Comparison of ENCODE assay signal across 10 cellular contexts in the genomic region with DNA sequence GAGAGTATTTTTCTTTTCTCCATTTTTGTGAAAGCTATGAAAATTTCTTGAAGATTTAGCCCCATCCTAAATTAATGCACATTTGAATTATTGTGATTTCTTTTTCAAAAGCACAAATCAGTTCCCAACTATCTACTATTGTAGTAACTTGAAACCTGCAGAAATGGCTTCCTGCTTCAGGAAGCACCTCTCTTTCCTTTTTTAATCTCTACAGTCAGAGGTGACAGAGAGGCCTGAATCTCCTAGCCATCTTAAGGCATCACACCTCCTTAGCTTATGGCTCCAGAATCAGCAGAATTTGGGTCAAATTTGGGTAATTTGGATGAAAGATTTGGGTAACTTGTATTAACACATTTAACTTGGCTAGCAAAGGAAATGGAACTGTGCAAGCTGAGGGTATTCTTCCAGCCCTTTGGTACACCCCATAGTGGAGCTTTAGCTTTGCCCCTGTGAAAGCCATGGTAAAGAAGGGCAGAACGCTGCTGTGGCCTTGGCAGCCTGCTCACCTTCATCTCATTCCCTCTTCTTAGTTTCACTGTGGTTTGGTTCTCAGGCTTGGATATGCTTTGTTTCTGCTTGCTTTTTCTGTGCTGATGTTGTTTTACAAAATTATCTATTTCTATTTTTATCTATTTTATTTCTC.
"Had no signal": no experiment of that assay in that cellular context is flagged by ENCODE, and none has a peak within 500 bp of the region (broad histone marks: within the 10 kb centered on the region; RNA-seq: fewer than 3 reads in every experiment).

No MANE protein-coding gene starts in this region.

- H3K4me1 ChIP-seq: gastroesophageal sphincter had no signal

- H3K36me3 ChIP-seq: gastroesophageal sphincter, sigmoid colon, transverse colon had no signal

- H3K27ac ChIP-seq: gastroesophageal sphincter, sigmoid colon, transverse colon had no signal

- H3K27me3 ChIP-seq: gastroesophageal sphincter, sigmoid colon, transverse colon had no signal

- H3K9me3 ChIP-seq: gastroesophageal sphincter, sigmoid colon, transverse colon had no signal

- DNase-seq: activated CD4-positive, alpha-beta T cell treated with anti-CD3 and anti-CD28 coated beads for 1 hour; activated CD4-positive, alpha-beta T cell treated with anti-CD3 and anti-CD28 coated beads, Interleukin-2, amount 50 U/mL, for 48 hours; activated naive CD8-positive, alpha-beta T cell treated with anti-CD3 and anti-CD28 coated beads, Interleukin-2, amount 10 ng/mL, durations not matched to agents 7 days and 5 days; activated T-cell treated with anti-CD3 and anti-CD28 coated beads, Interleukin-2, amount 50 U/mL, for 48 hours; anterior cingulate cortex; sigmoid colon; stimulated activated CD4-positive, alpha-beta T cell treated with anti-CD3 and anti-CD28 coated beads, Interleukin-2, amount 100 ng/mL, for 24 hours; stimulated activated naive B cell treated with anti-CD40 and anti-IgM and Interleukin-4, amounts not matched to agents 10 μg/mL and 1 μg/mL and 100 μg/mL, for 72 hours; transverse colon had no signal

- H3K4me3 ChIP-seq: gastroesophageal sphincter, sigmoid colon, transverse colon had no signal
